ENCODE assay signal across 25 cellular contexts in the genomic region with DNA sequence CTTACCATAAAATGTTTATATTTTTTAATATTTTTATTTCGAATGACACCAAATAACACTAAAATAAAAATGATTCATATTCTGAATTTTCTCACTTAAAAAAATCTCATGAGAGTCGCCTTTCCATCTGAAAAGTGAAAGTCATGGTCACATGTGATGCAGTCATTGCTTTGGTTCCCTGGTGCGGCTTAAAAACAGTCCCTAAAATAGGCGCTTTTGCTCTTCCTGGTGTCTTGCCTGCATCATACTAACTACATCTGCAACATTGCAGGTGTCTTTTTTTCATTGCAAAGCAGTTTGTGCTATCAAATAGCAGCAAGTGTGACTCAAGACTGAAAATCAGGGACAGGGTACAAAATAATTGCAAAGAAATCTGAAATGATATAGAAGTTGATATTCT.
"Had no signal": no experiment of that assay in that cellular context is flagged by ENCODE, and none has a peak within 500 bp of the region (broad histone marks: within the 10 kb centered on the region; RNA-seq: fewer than 3 reads in every experiment).

No MANE protein-coding gene starts in this region.

- H3K36me3 Mint-ChIP-seq: activated naive CD4-positive, alpha-beta T cell treated with anti-CD3 and anti-CD28 coated beads, Interleukin-2, amount 10 ng/mL, durations not matched to agents 7 days and 5 days; activated naive CD8-positive, alpha-beta T cell treated with anti-CD3 and anti-CD28 coated beads, Interleukin-2, amount 10 ng/mL, durations not matched to agents 7 days and 5 days; brain; naive thymus-derived CD8-positive, alpha-beta T cell had no signal

- DNase-seq: activated CD4-positive, alpha-beta memory T cell treated with anti-CD3 and anti-CD28 coated beads, Interleukin-2, amount 10 ng/mL, durations not matched to agents 7 days and 5 days; activated CD4-positive, alpha-beta T cell treated with anti-CD3 and anti-CD28 coated beads, Interleukin-2, amount 10 ng/mL, durations not matched to agents 7 days and 5 days; activated CD4-positive, CD25-positive, alpha-beta regulatory T cell treated with anti-CD3 and anti-CD28 coated beads, Interleukin-2, amount 50 U/mL, for 72 hours; activated CD8-positive, alpha-beta memory T cell treated with anti-CD3 and anti-CD28 coated beads, Interleukin-2, amount 50 U/mL, for 48 hours; activated gamma-delta T cell; activated naive CD4-positive, alpha-beta T cell treated with anti-CD3 and anti-CD28 coated beads, Interleukin-2, amount 10 ng/mL, durations not matched to agents 7 days and 5 days; activated naive CD8-positive, alpha-beta T cell treated with anti-CD3 and anti-CD28 coated beads, Interleukin-2, amount 10 ng/mL, durations not matched to agents 7 days and 5 days; activated T-cell treated with anti-CD3 and anti-CD28 coated beads, Interleukin-2, amount 50 U/mL, for 24 hours; cortex of kidney; heart right ventricle; midbrain; naive thymus-derived CD8-positive, alpha-beta T cell; nucleus accumbens; spleen; stimulated activated CD4-positive, alpha-beta T cell treated with anti-CD3 and anti-CD28 coated beads, Interleukin-2, amount 100 ng/mL, for 48 hours; stimulated activated naive CD4-positive, alpha-beta T cell treated with Interleukin-2 at 50 U/mL for 16 hours; T1000; transverse colon; WERI-Rb-1 had no signal

- H3K9me3 Mint-ChIP-seq: activated CD4-positive, alpha-beta memory T cell treated with anti-CD3 and anti-CD28 coated beads, Interleukin-2, amount 10 ng/mL, durations not matched to agents 7 days and 5 days; activated CD4-positive, alpha-beta T cell treated with anti-CD3 and anti-CD28 coated beads, Interleukin-2, amount 10 ng/mL, durations not matched to agents 7 days and 5 days; activated naive CD4-positive, alpha-beta T cell treated with anti-CD3 and anti-CD28 coated beads, Interleukin-2, amount 10 ng/mL, durations not matched to agents 7 days and 5 days; activated naive CD8-positive, alpha-beta T cell treated with anti-CD3 and anti-CD28 coated beads, Interleukin-2, amount 10 ng/mL, durations not matched to agents 7 days and 5 days; activated T-cell treated with anti-CD3 and anti-CD28 coated beads, Interleukin-2, amount 50 U/mL, for 24 hours; brain; naive thymus-derived CD8-positive, alpha-beta T cell; neural crest cell; T-helper 1 cell treated with Interleukin-12 subunit alpha and Interleukin-12 subunit beta and Interleukin-4 antibody, amounts not matched to agents 30 μg/mL and 1 μg/mL, for 36 hours had no signal

- H3K9me3 ChIP-seq: ascending aorta, heart right ventricle, right atrium auricular region, spleen, transverse colon had no signal

- H3K4me1 ChIP-seq: ascending aorta, right atrium auricular region, spleen, transverse colon had no signal

- H3K4me3 ChIP-seq: ascending aorta, cardiac muscle cell, heart right ventricle, right atrium auricular region, spleen, transverse colon had no signal

- H3K27ac ChIP-seq: ascending aorta, cardiac muscle cell, heart right ventricle, right atrium auricular region, spleen, transverse colon, WERI-Rb-1 had no signal

- ATAC-seq: heart right ventricle; naive thymus-derived CD8-positive, alpha-beta T cell had no signal

- H3K36me3 ChIP-seq: ascending aorta, cardiac muscle cell, heart right ventricle, right atrium auricular region, spleen, transverse colon, WERI-Rb-1 had no signal

- H3K27me3 ChIP-seq: ascending aorta, cardiac muscle cell, heart right ventricle, right atrium auricular region, spleen, transverse colon had no signal

- H3K4me1 Mint-ChIP-seq: activated CD4-positive, alpha-beta memory T cell treated with anti-CD3 and anti-CD28 coated beads, Interleukin-2, amount 10 ng/mL, durations not matched to agents 7 days and 5 days; activated CD4-positive, alpha-beta T cell treated with anti-CD3 and anti-CD28 coated beads, Interleukin-2, amount 10 ng/mL, durations not matched to agents 7 days and 5 days; activated naive CD4-positive, alpha-beta T cell treated with anti-CD3 and anti-CD28 coated beads, Interleukin-2, amount 10 ng/mL, durations not matched to agents 7 days and 5 days; activated naive CD8-positive, alpha-beta T cell treated with anti-CD3 and anti-CD28 coated beads, Interleukin-2, amount 10 ng/mL, durations not matched to agents 7 days and 5 days; naive thymus-derived CD8-positive, alpha-beta T cell; neural crest cell had no signal

- H3K27me3 Mint-ChIP-seq: brain had no signal

- H3K27ac Mint-ChIP-seq: activated CD4-positive, alpha-beta memory T cell treated with anti-CD3 and anti-CD28 coated beads, Interleukin-2, amount 10 ng/mL, durations not matched to agents 7 days and 5 days; activated CD4-positive, alpha-beta T cell treated with anti-CD3 and anti-CD28 coated beads, Interleukin-2, amount 10 ng/mL, durations not matched to agents 7 days and 5 days; activated naive CD4-positive, alpha-beta T cell treated with anti-CD3 and anti-CD28 coated beads, Interleukin-2, amount 10 ng/mL, durations not matched to agents 7 days and 5 days; activated naive CD8-positive, alpha-beta T cell treated with anti-CD3 and anti-CD28 coated beads, Interleukin-2, amount 10 ng/mL, durations not matched to agents 7 days and 5 days; activated T-cell treated with anti-CD3 and anti-CD28 coated beads, Interleukin-2, amount 50 U/mL, for 24 hours; brain; naive thymus-derived CD8-positive, alpha-beta T cell; T-helper 1 cell treated with Interleukin-12 subunit alpha and Interleukin-12 subunit beta and Interleukin-4 antibody, amounts not matched to agents 30 μg/mL and 1 μg/mL, for 36 hours had no signal

- H3K4me3 Mint-ChIP-seq: activated CD4-positive, alpha-beta memory T cell treated with anti-CD3 and anti-CD28 coated beads, Interleukin-2, amount 10 ng/mL, durations not matched to agents 7 days and 5 days; activated CD4-positive, alpha-beta T cell treated with anti-CD3 and anti-CD28 coated beads, Interleukin-2, amount 10 ng/mL, durations not matched to agents 7 days and 5 days; activated naive CD4-positive, alpha-beta T cell treated with anti-CD3 and anti-CD28 coated beads, Interleukin-2, amount 10 ng/mL, durations not matched to agents 7 days and 5 days; activated naive CD8-positive, alpha-beta T cell treated with anti-CD3 and anti-CD28 coated beads, Interleukin-2, amount 10 ng/mL, durations not matched to agents 7 days and 5 days; activated T-cell treated with anti-CD3 and anti-CD28 coated beads, Interleukin-2, amount 50 U/mL, for 24 hours; brain; naive thymus-derived CD8-positive, alpha-beta T cell; neural crest cell; T-helper 1 cell treated with Interleukin-12 subunit alpha and Interleukin-12 subunit beta and Interleukin-4 antibody, amounts not matched to agents 30 μg/mL and 1 μg/mL, for 36 hours had no signal
